Comparison of ENCODE assay signal across 8 cellular contexts in the genomic region with DNA sequence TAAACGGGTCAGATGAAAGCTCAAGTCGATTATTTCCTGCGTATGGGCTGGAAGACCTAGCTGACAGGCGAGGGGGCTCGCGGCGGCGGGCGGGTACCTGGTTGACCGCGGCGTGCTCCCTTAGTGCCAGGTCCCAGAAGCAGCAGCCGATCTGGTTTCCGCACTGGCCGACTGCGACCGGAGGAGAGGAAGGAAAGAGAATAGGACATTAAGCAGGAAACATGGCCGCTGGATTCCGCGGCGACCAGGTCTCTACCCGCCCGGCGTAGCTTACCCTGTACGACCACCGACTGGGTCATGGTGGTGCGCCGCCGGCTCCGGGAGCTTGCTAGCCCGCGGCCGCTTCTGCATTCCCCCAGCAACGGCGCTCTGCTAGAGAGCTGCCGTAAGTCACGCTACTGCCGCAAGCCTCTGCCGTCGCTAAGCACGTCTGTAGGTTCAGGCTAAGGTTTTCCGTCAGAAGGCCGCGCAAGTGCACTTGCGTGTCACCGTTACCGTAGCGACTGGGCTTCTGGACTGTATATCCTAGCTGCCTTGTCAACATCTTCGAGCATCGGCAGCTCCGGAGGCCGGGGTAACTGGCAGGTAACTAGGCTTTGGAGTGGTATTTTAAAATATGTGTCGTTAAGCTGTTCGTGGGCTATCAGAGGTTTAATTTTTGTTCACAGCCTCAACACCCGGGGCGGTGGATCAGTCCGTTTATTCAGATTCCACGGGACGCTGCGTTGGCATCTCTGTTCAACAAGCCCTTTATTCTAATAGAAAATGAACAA. TPM values are rescaled to one million over a fixed set of nuclear protein-coding genes. Genes with fewer than 3 reads are reported as not detected.
DNase-seq lines count a peak whose midpoint lies in the region; ATAC-seq and TF ChIP-seq lines count a peak whose summit lies in the region.

A gene with protein sequence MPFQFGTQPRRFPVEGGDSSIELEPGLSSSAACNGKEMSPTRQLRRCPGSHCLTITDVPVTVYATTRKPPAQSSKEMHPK (plus strand): TSS at position 456 of the 773 bp plus-strand sequence. CDS start 11,693 bp downstream, outside the sequence.
A gene with protein sequence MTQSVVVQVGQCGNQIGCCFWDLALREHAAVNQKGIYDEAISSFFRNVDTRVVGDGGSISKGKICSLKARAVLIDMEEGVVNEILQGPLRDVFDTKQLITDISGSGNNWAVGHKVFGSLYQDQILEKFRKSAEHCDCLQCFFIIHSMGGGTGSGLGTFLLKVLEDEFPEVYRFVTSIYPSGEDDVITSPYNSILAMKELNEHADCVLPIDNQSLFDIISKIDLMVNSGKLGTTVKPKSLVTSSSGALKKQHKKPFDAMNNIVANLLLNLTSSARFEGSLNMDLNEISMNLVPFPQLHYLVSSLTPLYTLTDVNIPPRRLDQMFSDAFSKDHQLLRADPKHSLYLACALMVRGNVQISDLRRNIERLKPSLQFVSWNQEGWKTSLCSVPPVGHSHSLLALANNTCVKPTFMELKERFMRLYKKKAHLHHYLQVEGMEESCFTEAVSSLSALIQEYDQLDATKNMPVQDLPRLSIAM (minus strand): TSS at position 347 of the 773 bp plus-strand sequence. CDS start 48 bp downstream, at position 299.

- TF ChIP-seq CTCF in lung (IDR thresholded peaks at IDR 0.05; ENCODE audit: control extremely low read depth, extremely low read depth), result no peak

- CTCF ChIA-PET in CD4-positive, alpha-beta memory T cell (lab: Charles Lee; ENCODE audit: partially characterized antibody), result interaction anchor here (0.8 to 3.9 kb wide), 9 partner anchors 15 to 1272 kb away, joined by 3 to 35 read pairs (median 4); partner anchors contain the start of gene CDK19
- CTCF ChIA-PET in activated CD4-positive, alpha-beta memory T cell treated with anti-CD3 and anti-CD28 coated beads, Interleukin-2, amount 10 ng/mL, durations not matched to agents 7 days and 5 days (lab: Charles Lee), result interaction anchor here (0.6 to 3.3 kb wide), 15 partner anchors 11 to 831 kb away, joined by 3 to 29 read pairs (median 4); partner anchors contain the start of gene TRAF3IP2

- peaks cover 15% of the 10 kb centered on the region for H3K27me3 ChIP-seq in CD4-positive, alpha-beta memory T cell (ENCODE audit: insufficient read depth, low read length)
- H3K27me3 ChIP-seq in effector memory CD4-positive, alpha-beta T cell (replicated peaks; ENCODE audit: control insufficient read depth, insufficient read depth, low read length, poor library complexity, severe bottlenecking), result no peaks in the 10 kb centered on the region
- H3K27me3 ChIP-seq in lung (ENCODE audit: control insufficient read depth, insufficient read depth), result no peaks in the 10 kb centered on the region

- no peaks in the 10 kb centered on the region for H3K9me3 ChIP-seq in CD4-positive, alpha-beta memory T cell (ENCODE audit: control insufficient read depth in 1 of 2, low read length in 2 of 2)
- H3K9me3 ChIP-seq in effector memory CD4-positive, alpha-beta T cell (ENCODE audit: control insufficient read depth, low read length), result no peaks in the 10 kb centered on the region
- H3K9me3 ChIP-seq in lung (ENCODE audit: control insufficient read depth in 2 of 2, insufficient read depth in 1 of 2, low read length in 1 of 2), result no peaks in the 10 kb centered on the region

- peak within 1 kb of the TSS; percentile 78 for H3K27ac ChIP-seq in CD4-positive, alpha-beta memory T cell (ENCODE audit: low read depth, low read length)
- peak within 1 kb of the TSS; percentile 82 for H3K27ac ChIP-seq in effector memory CD4-positive, alpha-beta T cell (ENCODE audit: insufficient read depth, low read length, poor library complexity, severe bottlenecking)
- peak within 1 kb of the TSS; percentile 82 to 92 for H3K27ac ChIP-seq in lung (ENCODE audit: low read depth in 1 of 2, low read length in 1 of 2)

- H3K36me3 Mint-ChIP-seq in CD4-positive, alpha-beta memory T cell, result peaks cover 15 to 21% of the 10 kb centered on the region in 2 donors
- H3K36me3 Mint-ChIP-seq in activated CD4-positive, alpha-beta memory T cell treated with anti-CD3 and anti-CD28 coated beads, Interleukin-2, amount 10 ng/mL, durations not matched to agents 7 days and 5 days (ENCODE audit: low read depth), result peaks cover 14% of the 10 kb centered on the region

- POLR2A ChIA-PET in CD4-positive, alpha-beta memory T cell (lab: Charles Lee; ENCODE audit: partially characterized antibody), result interaction anchor here (0.7 to 2.8 kb wide), 13 partner anchors 14 to 1527 kb away, joined by 3 to 24 read pairs (median 4); partner anchors contain the start of genes AMD1, REV3L and TRAF3IP2
- POLR2A ChIA-PET in activated CD4-positive, alpha-beta memory T cell treated with anti-CD3 and anti-CD28 coated beads, Interleukin-2, amount 10 ng/mL, durations not matched to agents 7 days and 5 days (lab: Charles Lee), result interaction anchor here (0.6 to 3.8 kb wide), 11 partner anchors 12 to 609 kb away, joined by 3 to 14 read pairs (median 5); partner anchors contain the start of gene TRAF3IP2

- peaks cover 6 to 15% (median 8%) of the 10 kb centered on the region in 4 donors for H3K4me1 Mint-ChIP-seq in CD4-positive, alpha-beta memory T cell
- H3K4me1 Mint-ChIP-seq in activated CD4-positive, alpha-beta memory T cell treated with anti-CD3 and anti-CD28 coated beads, Interleukin-2, amount 10 ng/mL, durations not matched to agents 7 days and 5 days, result peaks cover 8% of the 10 kb centered on the region

- peaks cover 15% of the 10 kb centered on the region for H3K4me1 ChIP-seq in CD4-positive, alpha-beta memory T cell (ENCODE audit: insufficient read depth, low read length)
- no peaks in the 10 kb centered on the region for H3K4me1 ChIP-seq in effector memory CD4-positive, alpha-beta T cell (ENCODE audit: control insufficient read depth, insufficient read depth, low read length, poor library complexity, severe bottlenecking)
- H3K4me1 ChIP-seq in lung (ENCODE audit: control insufficient read depth in 2 of 2, insufficient read depth in 2 of 2, low read length in 2 of 2), result peaks cover 0 to 10% of the 10 kb centered on the region in 2 donors

- no peak within 1 kb of the TSS for H3K4me3 Mint-ChIP-seq in CD4-positive, alpha-beta memory T cell
- no peak within 1 kb of the TSS for H3K4me3 Mint-ChIP-seq in activated CD4-positive, alpha-beta memory T cell treated with anti-CD3 and anti-CD28 coated beads, Interleukin-2, amount 10 ng/mL, durations not matched to agents 7 days and 5 days

- peak; percentile 89 to 97 (median 93) for DNase-seq in CD4-positive, alpha-beta memory T cell
- DNase-seq in NCI-H82 (lab: John Stamatoyannopoulos, UW) (peak; percentile 99), lung (ENCODE audit: low spot score) (peak; percentile 93)
- peak; percentile 92 for DNase-seq in activated CD4-positive, alpha-beta memory T cell treated with anti-CD3 and anti-CD28 coated beads, Interleukin-2, amount 10 ng/mL, durations not matched to agents 7 days and 5 days
- DNase-seq in effector memory CD4-positive, alpha-beta T cell, result peak; percentile 77 to 85 (median 84)
- peak; percentile 64 to 81 (median 81) for DNase-seq in stimulated activated CD4-positive, alpha-beta T cell treated with anti-CD3 and anti-CD28 coated beads, TNF-alpha, amount 100 ng/mL, for 4 hours (ENCODE audit: low read depth in 3 of 3)

- H3K27ac Mint-ChIP-seq in CD4-positive, alpha-beta memory T cell, result peak within 1 kb of the TSS in 1 of 7 donors; percentile 59
- no peak within 1 kb of the TSS for H3K27ac Mint-ChIP-seq in activated CD4-positive, alpha-beta memory T cell treated with anti-CD3 and anti-CD28 coated beads, Interleukin-2, amount 10 ng/mL, durations not matched to agents 7 days and 5 days

- no peaks in the 10 kb centered on the region for H3K36me3 ChIP-seq in CD4-positive, alpha-beta memory T cell (ENCODE audit: insufficient read depth, low read length)
- peaks cover 3% of the 10 kb centered on the region for H3K36me3 ChIP-seq in effector memory CD4-positive, alpha-beta T cell (ENCODE audit: control insufficient read depth, insufficient read depth, low read length)
- H3K36me3 ChIP-seq in lung (ENCODE audit: control insufficient read depth in 2 of 2, insufficient read depth in 2 of 2, low read length in 2 of 2), result peaks cover 1 to 11% of the 10 kb centered on the region in 2 donors

- ATAC-seq in GM19438 (IDR thresholded peaks at IDR 0.05; ENCODE audit: low read depth, unreplicated experiment), result peak; percentile 94
- peak; percentile 98 for ATAC-seq in HG03571 (IDR thresholded peaks at IDR 0.05; ENCODE audit: unreplicated experiment)
- ATAC-seq in lung (ENCODE audit: insufficient read depth, low FRiP score), result peak; percentile 98

- intact Hi-C loops in CD4-positive, alpha-beta memory T cell (cut with micrococcal nuclease), result loop anchor here (1.0 to 5.0 kb wide), 7 partner anchors 76 to 1273 kb away; partner anchors contain the start of genes AMD1, CDK19, FYN and REV3L

- H3K9me3 Mint-ChIP-seq in CD4-positive, alpha-beta memory T cell, result peaks cover 0 to 2% (median 0%) of the 10 kb centered on the region in 8 donors
- H3K9me3 Mint-ChIP-seq in activated CD4-positive, alpha-beta memory T cell treated with anti-CD3 and anti-CD28 coated beads, Interleukin-2, amount 10 ng/mL, durations not matched to agents 7 days and 5 days, result no peaks in the 10 kb centered on the region

- 0 to 1% methylated on average over 60 of the region's 60 CpGs for WGBS in lung, 2 donors

- peaks cover 13 to 17% of the 10 kb centered on the region in 2 donors for H3K27me3 Mint-ChIP-seq in CD4-positive, alpha-beta memory T cell
- peaks cover 33% of the 10 kb centered on the region for H3K27me3 Mint-ChIP-seq in activated CD4-positive, alpha-beta memory T cell treated with anti-CD3 and anti-CD28 coated beads, Interleukin-2, amount 10 ng/mL, durations not matched to agents 7 days and 5 days

- peak within 1 kb of the TSS; percentile 31 to 80 for H3K4me3 ChIP-seq in CD4-positive, alpha-beta memory T cell (ENCODE audit: low read length in 2 of 2)
- peak within 1 kb of the TSS; percentile 91 for H3K4me3 ChIP-seq in effector memory CD4-positive, alpha-beta T cell (ENCODE audit: insufficient read depth, low read depth, low read length, poor library complexity, severe bottlenecking)
- peak within 1 kb of the TSS; percentile 52 for H3K4me3 ChIP-seq in lung

RNA-seq across cellular contexts. Expression of the first gene that starts in this region (rescaled TPM):
- total RNA-seq in CD4-positive, alpha-beta memory T cell, result 1 to 10 TPM; 1.7 to 1.9 TPM
- polyA plus RNA-seq in CD4-positive, alpha-beta memory T cell, result 1 to 10 TPM; 3.8 to 7.6 TPM
- total RNA-seq in activated CD4-positive, alpha-beta memory T cell treated with anti-CD3 and anti-CD28 coated beads, Interleukin-2, amount 10 ng/mL, durations not matched to agents 7 days and 5 days, result 1 to 10 TPM; 2.7 to 3.4 TPM
- 10 to 100 TPM; 26.2 to 35.6 TPM for total RNA-seq in lung
- polyA plus RNA-seq in lung, result 10 to 100 TPM; 16.5 to 25.9 TPM

RNA-seq across cellular contexts. Expression of the second gene that starts in this region (rescaled TPM):
- total RNA-seq in CD4-positive, alpha-beta memory T cell, result 10 to 100 TPM; 40.6 to 45.2 TPM
- 10 to 100 TPM; 15.6 to 19.0 TPM for polyA plus RNA-seq in CD4-positive, alpha-beta memory T cell
- total RNA-seq in activated CD4-positive, alpha-beta memory T cell treated with anti-CD3 and anti-CD28 coated beads, Interleukin-2, amount 10 ng/mL, durations not matched to agents 7 days and 5 days, result 10 to 100 TPM; 23.8 to 28.5 TPM
- 10 to 100 TPM; 15.9 to 59.2 TPM for total RNA-seq in lung
- polyA plus RNA-seq in lung, result 10 to 100 TPM; 10.1 to 14.2 TPM

Comparison
In these comparisons a context has a peak if more than half of its experiments do, and no peak if none do; other contexts are left out.
1. Peak in every context shown above with its lines: DNase-seq, ATAC-seq, H3K4me3 ChIP-seq and H3K27ac ChIP-seq.
2. RNA of the first gene that starts in this region (total RNA-seq): 26.2 to 35.6 TPM in lung; 2.7 to 3.4 TPM in activated CD4-positive, alpha-beta memory T cell treated with anti-CD3 and anti-CD28 coated beads, Interleukin-2, amount 10 ng/mL, durations not matched to agents 7 days and 5 days and 1.7 to 1.9 TPM in CD4-positive, alpha-beta memory T cell; every median in the first group is over 4 times any median in the second.